2 cellular contexts compared by ENCODE assay signal in the genomic region with DNA sequence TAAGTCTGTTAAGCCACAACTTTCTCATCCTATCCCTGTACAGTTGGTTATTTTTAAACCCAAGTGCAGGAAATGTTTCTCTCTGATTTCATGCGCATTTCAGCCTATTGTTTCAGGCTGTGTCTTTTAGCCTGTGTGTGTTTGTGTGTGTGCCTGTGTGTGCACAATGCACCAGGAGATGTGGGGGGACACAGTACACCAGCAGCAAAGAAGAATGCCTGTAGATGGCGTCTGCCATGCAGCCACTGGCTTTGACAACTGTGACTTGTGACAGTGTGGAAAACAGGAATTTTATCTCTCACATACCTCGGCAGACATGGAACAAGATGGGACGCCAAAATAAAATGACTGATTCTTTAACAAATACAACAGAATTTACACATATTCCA.
TF ChIP-seq lines count a peak whose summit lies in the region.

No MANE protein-coding gene starts in this region.

TF ChIP-seq in GM23338, 12 proteins besides CTCF, POLR2A, EP300 and RAD21:
- TF ChIP-seq CREB1 (CRISPR knock-in tag; IDR thresholded peaks at IDR 0.05; ENCODE audit: low read depth) (no peak), STAT1 (IDR thresholded peaks at IDR 0.05; ENCODE audit: unreplicated experiment) (no peak), ETS1 (IDR thresholded peaks at IDR 0.05) (no peak), POLR2AphosphoS5 (IDR thresholded peaks at IDR 0.05; ENCODE audit: low read depth) (no peak), NANOG (IDR thresholded peaks at IDR 0.05; ENCODE audit: borderline replicate concordance) (no peak), ZNF331 (CRISPR knock-in tag; IDR thresholded peaks at IDR 0.05; ENCODE audit: low read depth) (no peak), ZNF462 (CRISPR knock-in tag; IDR thresholded peaks at IDR 0.05) (no peak), EZH2phosphoT487 (IDR thresholded peaks at IDR 0.05; ENCODE audit: unreplicated experiment) (no peak)
- TF ChIP-seq, protein P1, sequence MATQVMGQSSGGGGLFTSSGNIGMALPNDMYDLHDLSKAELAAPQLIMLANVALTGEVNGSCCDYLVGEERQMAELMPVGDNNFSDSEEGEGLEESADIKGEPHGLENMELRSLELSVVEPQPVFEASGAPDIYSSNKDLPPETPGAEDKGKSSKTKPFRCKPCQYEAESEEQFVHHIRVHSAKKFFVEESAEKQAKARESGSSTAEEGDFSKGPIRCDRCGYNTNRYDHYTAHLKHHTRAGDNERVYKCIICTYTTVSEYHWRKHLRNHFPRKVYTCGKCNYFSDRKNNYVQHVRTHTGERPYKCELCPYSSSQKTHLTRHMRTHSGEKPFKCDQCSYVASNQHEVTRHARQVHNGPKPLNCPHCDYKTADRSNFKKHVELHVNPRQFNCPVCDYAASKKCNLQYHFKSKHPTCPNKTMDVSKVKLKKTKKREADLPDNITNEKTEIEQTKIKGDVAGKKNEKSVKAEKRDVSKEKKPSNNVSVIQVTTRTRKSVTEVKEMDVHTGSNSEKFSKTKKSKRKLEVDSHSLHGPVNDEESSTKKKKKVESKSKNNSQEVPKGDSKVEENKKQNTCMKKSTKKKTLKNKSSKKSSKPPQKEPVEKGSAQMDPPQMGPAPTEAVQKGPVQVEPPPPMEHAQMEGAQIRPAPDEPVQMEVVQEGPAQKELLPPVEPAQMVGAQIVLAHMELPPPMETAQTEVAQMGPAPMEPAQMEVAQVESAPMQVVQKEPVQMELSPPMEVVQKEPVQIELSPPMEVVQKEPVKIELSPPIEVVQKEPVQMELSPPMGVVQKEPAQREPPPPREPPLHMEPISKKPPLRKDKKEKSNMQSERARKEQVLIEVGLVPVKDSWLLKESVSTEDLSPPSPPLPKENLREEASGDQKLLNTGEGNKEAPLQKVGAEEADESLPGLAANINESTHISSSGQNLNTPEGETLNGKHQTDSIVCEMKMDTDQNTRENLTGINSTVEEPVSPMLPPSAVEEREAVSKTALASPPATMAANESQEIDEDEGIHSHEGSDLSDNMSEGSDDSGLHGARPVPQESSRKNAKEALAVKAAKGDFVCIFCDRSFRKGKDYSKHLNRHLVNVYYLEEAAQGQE (IDR thresholded peaks at IDR 0.05; ENCODE audit: unreplicated experiment) = no peak

TF ChIP-seq in endothelial cell of umbilical vein, 7 proteins besides CTCF, POLR2A, EP300 and RAD21:
- TF ChIP-seq MYC (IDR thresholded peaks at IDR 0.05; ENCODE audit: low read depth, low read length) = no peak
- no peak for TF ChIP-seq JUN (IDR thresholded peaks at IDR 0.05; ENCODE audit: borderline replicate concordance, insufficient read depth, insufficient read length, low read depth)
- TF ChIP-seq FOS (IDR thresholded peaks at IDR 0.05; ENCODE audit: borderline replicate concordance, insufficient read depth, low read length) = no peak
- no peak for TF ChIP-seq GATA2 (IDR thresholded peaks at IDR 0.05; ENCODE audit: insufficient read depth, insufficient read length, low read depth, low read length)
- no peak for TF ChIP-seq POLR2AphosphoS5 (IDR thresholded peaks at IDR 0.05; ENCODE audit: insufficient read depth, low read depth, low read length)
- TF ChIP-seq, protein P2, sequence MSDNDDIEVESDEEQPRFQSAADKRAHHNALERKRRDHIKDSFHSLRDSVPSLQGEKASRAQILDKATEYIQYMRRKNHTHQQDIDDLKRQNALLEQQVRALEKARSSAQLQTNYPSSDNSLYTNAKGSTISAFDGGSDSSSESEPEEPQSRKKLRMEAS (IDR thresholded peaks at IDR 0.05; ENCODE audit: insufficient read depth, insufficient read length) = no peak
- TF ChIP-seq EZH2 (IDR thresholded peaks at IDR 0.05; ENCODE audit: borderline replicate concordance, low read depth, low read length, severe bottlenecking) = no peak
